In the genomic region with DNA sequence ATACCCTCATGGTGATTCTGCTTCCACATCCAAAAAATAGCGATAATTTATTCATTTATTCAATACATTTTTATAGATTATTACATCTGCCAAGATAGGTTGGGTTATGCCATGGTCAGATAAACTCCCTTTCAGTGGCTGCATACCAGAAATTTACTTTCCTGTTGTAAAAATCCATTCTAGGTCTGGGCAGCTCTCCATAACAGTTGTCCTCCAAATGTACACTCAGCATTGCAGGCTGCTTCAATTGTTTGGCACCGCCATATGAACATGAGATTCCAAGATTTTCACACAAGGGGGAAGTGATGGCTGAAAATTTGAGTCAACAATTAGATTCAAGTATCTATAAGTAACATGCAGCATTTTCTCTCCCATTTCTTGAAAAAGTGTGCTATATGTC, we compare ENCODE assay signal across 1 cellular context.
TF ChIP-seq lines count a peak whose summit lies in the region.

No MANE protein-coding gene starts in this region.

TF ChIP-seq in SK-N-SH, 30 proteins besides CTCF, POLR2A, EP300 and RAD21 (continued from another document):
- no peak for TF ChIP-seq MEF2A (IDR thresholded peaks at IDR 0.05; ENCODE audit: borderline replicate concordance, low read depth)
- TF ChIP-seq, protein P1, sequence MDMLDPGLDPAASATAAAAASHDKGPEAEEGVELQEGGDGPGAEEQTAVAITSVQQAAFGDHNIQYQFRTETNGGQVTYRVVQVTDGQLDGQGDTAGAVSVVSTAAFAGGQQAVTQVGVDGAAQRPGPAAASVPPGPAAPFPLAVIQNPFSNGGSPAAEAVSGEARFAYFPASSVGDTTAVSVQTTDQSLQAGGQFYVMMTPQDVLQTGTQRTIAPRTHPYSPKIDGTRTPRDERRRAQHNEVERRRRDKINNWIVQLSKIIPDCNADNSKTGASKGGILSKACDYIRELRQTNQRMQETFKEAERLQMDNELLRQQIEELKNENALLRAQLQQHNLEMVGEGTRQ (IDR thresholded peaks at IDR 0.05; ENCODE audit: borderline replicate concordance, low read depth, low read length) = no peak
- no peak for TF ChIP-seq ELF1 (IDR thresholded peaks at IDR 0.05)
TF ChIP-seq in SK-N-SH: peak in this region for 0.
